ENCODE assay signal across 15 cellular contexts in genomic region chr20:20759132-20759531, GRCh38. TPM values are rescaled to one million over a fixed set of nuclear protein-coding genes. Genes with fewer than 3 reads are reported as not detected.
DNase-seq lines count a peak whose midpoint lies in the region; ATAC-seq, FAIRE-seq and TF ChIP-seq lines count a peak whose summit lies in the region.
"Had no signal": no experiment of that assay in that cellular context is flagged by ENCODE, and none has a peak within 500 bp of the region (broad histone marks: within the 10 kb centered on the region; RNA-seq: fewer than 3 reads in every experiment).

No MANE protein-coding gene starts in this region.

- H3K36me3 ChIP-seq in right atrium auricular region (no peaks in the 10 kb centered on the region), esophagus muscularis mucosa (no peaks in the 10 kb centered on the region), pancreas (no peaks in the 10 kb centered on the region), vagina (no peaks in the 10 kb centered on the region)
- H3K36me3 ChIP-seq: tibial nerve had no signal

- no peaks in the 10 kb centered on the region for H3K27me3 ChIP-seq in right atrium auricular region
- H3K27me3 ChIP-seq in esophagus muscularis mucosa = peaks cover 0 to 15% (median 0%) of the 10 kb centered on the region in 4 donors
- H3K27me3 ChIP-seq in pancreas = no peaks in the 10 kb centered on the region
- H3K27me3 ChIP-seq in vagina = no peaks in the 10 kb centered on the region
- H3K27me3 ChIP-seq: tibial nerve had no signal

- TF ChIP-seq CTCF in right atrium auricular region (IDR thresholded peaks at IDR 0.05) (no peak), esophagus muscularis mucosa (IDR thresholded peaks at IDR 0.05) (no peak), pancreas (IDR thresholded peaks at IDR 0.05) (no peak), vagina (IDR thresholded peaks at IDR 0.05) (no peak)

- H3K4me1 ChIP-seq in right atrium auricular region = peaks cover 0 to 11% of the 10 kb centered on the region in 2 donors
- peaks cover 0 to 8% (median 0%) of the 10 kb centered on the region in 4 donors for H3K4me1 ChIP-seq in esophagus muscularis mucosa
- H3K4me1 ChIP-seq in pancreas = no peaks in the 10 kb centered on the region
- H3K4me1 ChIP-seq in vagina = no peaks in the 10 kb centered on the region
- H3K4me1 ChIP-seq: tibial nerve had no signal

- FAIRE-seq in pancreas (lab: Jason Lieb, UNC) = no peak
- FAIRE-seq: bronchial epithelial cell had no signal

- WGBS in esophagus muscularis mucosa = 58% methylated on average over 6 of the region's 6 CpGs
- 54 to 56% methylated on average over 6 of the region's 6 CpGs for WGBS in pancreas, 2 donors

- TF ChIP-seq POLR2A in esophagus muscularis mucosa (IDR thresholded peaks at IDR 0.05; ENCODE audit: low read depth) = no peak
- no peak for TF ChIP-seq POLR2A in vagina (IDR thresholded peaks at IDR 0.05)

- TF ChIP-seq EP300 in esophagus muscularis mucosa (IDR thresholded peaks at IDR 0.05) = no peak

- no peak for ATAC-seq in Right ventricle myocardium superior (ENCODE audit: poor library complexity)
- ATAC-seq in pancreas = peak in 3 of 4 donors; percentile 66 to 69 (median 69)

- H3K27ac ChIP-seq in right atrium auricular region = peak overlapping the region; percentile 54 to 60
- peak overlapping the region; percentile 10 to 65 (median 30) for H3K27ac ChIP-seq in esophagus muscularis mucosa (replicated peaks in 1 of 4)
- H3K27ac ChIP-seq in pancreas = peak overlapping the region in 2 of 4 donors; percentile 27 to 65
- peak overlapping the region; percentile 35 for H3K27ac ChIP-seq in vagina

- H3K9me3 ChIP-seq in right atrium auricular region (no peaks in the 10 kb centered on the region), esophagus muscularis mucosa (no peaks in the 10 kb centered on the region), pancreas (no peaks in the 10 kb centered on the region), vagina (no peaks in the 10 kb centered on the region)
- H3K9me3 ChIP-seq: tibial nerve had no signal

- no peak overlapping the region for H3K4me3 ChIP-seq in right atrium auricular region
- H3K4me3 ChIP-seq in esophagus muscularis mucosa = no peak overlapping the region
- H3K4me3 ChIP-seq in pancreas = no peak overlapping the region
- no peak overlapping the region for H3K4me3 ChIP-seq in vagina
- H3K4me3 ChIP-seq: tibial nerve had no signal

- peak; percentile 28 for DNase-seq in right atrium auricular region (ENCODE audit: low spot score)
- no peak for DNase-seq in Right ventricle myocardium superior
- no peak for DNase-seq in esophagus muscularis mucosa (ENCODE audit: extremely low spot score)
- DNase-seq in pancreas = no peak
- DNase-seq in vagina (ENCODE audit: extremely low spot score in 2 of 2) = peak in 1 of 2 donors; percentile 32
- no peak for DNase-seq in NCI-H2227 treated with DMSO at 0.1 percent for 48 hours (lab: John Stamatoyannopoulos, UW)
- no peak for DNase-seq in activated CD8-positive, alpha-beta memory T cell treated with anti-CD3 and anti-CD28 coated beads, Interleukin-2, amount 50 U/mL, for 48 hours
- DNase-seq in effector CD8-positive, alpha-beta T cell (lab: John Stamatoyannopoulos, UW) = no peak
- DNase-seq: activated CD4-positive, alpha-beta T cell treated with anti-CD3 and anti-CD28 coated beads for 48 hours; COR-L47; naive B cell; NCI-H187 treated with DMSO at 0.1 percent for 48 hours; NCI-H748 treated with DMSO at 0.1 percent for 48 hours had no signal

- intact Hi-C loops in Right ventricle myocardium superior (cut with DNase I) = no loop called here
- intact Hi-C loops in esophagus muscularis mucosa (cut with DNase I) = no loop called here
- intact Hi-C loops in pancreas (cut with DNase I) = no loop called here
- intact Hi-C loops in vagina (cut with DNase I) = no loop called here

RNA-seq across cellular contexts. Expression of gene RALGAPA2, which starts 46.7 kb away (rescaled TPM):
- 10 to 100 TPM; 27.8 to 28.5 TPM for total RNA-seq in right atrium auricular region
- 15.5 TPM for total RNA-seq in Right ventricle myocardium superior
- total RNA-seq in esophagus muscularis mucosa = 10 to 100 TPM; 20.1 to 27.7 (median 23.0) TPM
- total RNA-seq in pancreas = 10 to 100 TPM; 21.3 to 41.7 (median 26.3) TPM
- polyA plus RNA-seq in pancreas = 10 to 100 TPM in 1 of 2 donors, 1 to 10 TPM in 1; 9.6 to 10.2 TPM
- 31.9 TPM for total RNA-seq in vagina
